Comparison of ENCODE assay signal across 1 cellular context in the genomic region with DNA sequence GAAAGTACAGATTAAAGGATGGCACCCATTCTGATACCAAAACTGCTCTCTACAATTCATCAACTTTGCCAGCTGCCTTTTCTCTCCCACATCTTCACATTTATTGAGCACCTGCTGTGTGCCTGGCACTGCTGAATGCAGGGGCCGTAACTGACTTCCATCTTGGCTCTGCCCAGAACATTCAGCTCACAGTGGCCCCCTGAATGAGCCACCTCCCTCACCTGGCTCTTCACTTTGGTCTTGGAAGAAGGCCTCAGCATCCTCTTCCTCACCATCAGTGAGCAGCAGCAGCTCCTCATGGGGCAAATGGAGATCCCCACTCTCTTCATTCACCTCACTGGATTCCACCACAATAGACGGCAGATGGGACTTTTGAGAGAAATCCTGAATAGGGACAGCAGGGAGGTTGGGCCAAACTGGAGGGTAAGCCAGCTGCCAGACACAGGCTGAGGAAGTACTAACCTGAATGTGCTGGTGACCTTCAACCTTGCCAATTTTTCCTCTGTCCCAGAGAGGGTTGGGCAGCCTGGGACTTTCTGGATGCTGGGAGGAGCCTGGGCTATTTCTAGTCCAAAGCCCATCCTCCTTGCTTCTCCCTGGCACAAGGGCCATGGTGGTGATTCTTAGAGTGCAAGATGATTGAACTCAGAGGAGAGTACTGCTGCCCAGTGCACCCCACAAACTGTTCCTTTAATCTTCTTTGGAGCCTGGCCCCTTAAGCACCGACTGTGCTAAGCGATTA.
TF ChIP-seq lines count a peak whose summit lies in the region.

No MANE protein-coding gene starts in this region.

TF ChIP-seq in IMR-90, 13 proteins besides CTCF, POLR2A, EP300 and RAD21:
- TF ChIP-seq, protein P1, sequence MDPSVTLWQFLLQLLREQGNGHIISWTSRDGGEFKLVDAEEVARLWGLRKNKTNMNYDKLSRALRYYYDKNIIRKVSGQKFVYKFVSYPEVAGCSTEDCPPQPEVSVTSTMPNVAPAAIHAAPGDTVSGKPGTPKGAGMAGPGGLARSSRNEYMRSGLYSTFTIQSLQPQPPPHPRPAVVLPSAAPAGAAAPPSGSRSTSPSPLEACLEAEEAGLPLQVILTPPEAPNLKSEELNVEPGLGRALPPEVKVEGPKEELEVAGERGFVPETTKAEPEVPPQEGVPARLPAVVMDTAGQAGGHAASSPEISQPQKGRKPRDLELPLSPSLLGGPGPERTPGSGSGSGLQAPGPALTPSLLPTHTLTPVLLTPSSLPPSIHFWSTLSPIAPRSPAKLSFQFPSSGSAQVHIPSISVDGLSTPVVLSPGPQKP (IDR thresholded peaks at IDR 0.05; ENCODE audit: borderline replicate concordance, low read depth, low read length), result no peak
- TF ChIP-seq CEBPB (IDR thresholded peaks at IDR 0.05; ENCODE audit: low read depth, low read length) (no peak), MAFK (IDR thresholded peaks at IDR 0.05; ENCODE audit: low read depth, low read length) (no peak), SMC3 (IDR thresholded peaks at IDR 0.05; ENCODE audit: low read depth, low read length) (no peak), CHD1 (IDR thresholded peaks at IDR 0.05; ENCODE audit: low read depth, low read length) (no peak), BHLHE40 (IDR thresholded peaks at IDR 0.05; ENCODE audit: low read depth, low read length) (no peak), MXI1 (IDR thresholded peaks at IDR 0.05; ENCODE audit: borderline replicate concordance, low read depth, low read length) (no peak), MAZ (IDR thresholded peaks at IDR 0.05; ENCODE audit: borderline replicate concordance, low read depth, low read length) (no peak), RFX5 (IDR thresholded peaks at IDR 0.05; ENCODE audit: low read depth, low read length) (no peak), FOS (IDR thresholded peaks at IDR 0.05; ENCODE audit: low read depth, low read length) (no peak), NFE2L2 (IDR thresholded peaks at IDR 0.05; ENCODE audit: low read depth, low read length) (no peak), RCOR1 (IDR thresholded peaks at IDR 0.05; ENCODE audit: insufficient replicate concordance, low read length) (no peak)
- TF ChIP-seq, protein P2, sequence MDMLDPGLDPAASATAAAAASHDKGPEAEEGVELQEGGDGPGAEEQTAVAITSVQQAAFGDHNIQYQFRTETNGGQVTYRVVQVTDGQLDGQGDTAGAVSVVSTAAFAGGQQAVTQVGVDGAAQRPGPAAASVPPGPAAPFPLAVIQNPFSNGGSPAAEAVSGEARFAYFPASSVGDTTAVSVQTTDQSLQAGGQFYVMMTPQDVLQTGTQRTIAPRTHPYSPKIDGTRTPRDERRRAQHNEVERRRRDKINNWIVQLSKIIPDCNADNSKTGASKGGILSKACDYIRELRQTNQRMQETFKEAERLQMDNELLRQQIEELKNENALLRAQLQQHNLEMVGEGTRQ (IDR thresholded peaks at IDR 0.05; ENCODE audit: low read depth, low read length), result no peak
TF ChIP-seq in IMR-90: peak in this region for 0.
